Comparison of ENCODE assay signal across 21 cellular contexts in genomic region chr6:128065072-128065471, GRCh38.
"Had no signal": no experiment of that assay in that cellular context is flagged by ENCODE, and none has a peak within 500 bp of the region (broad histone marks: within the 10 kb centered on the region; RNA-seq: fewer than 3 reads in every experiment).

No MANE protein-coding gene starts in this region.

- ATAC-seq: Panc1, PC-3, SK-N-SH treated with all-trans-retinoic acid at 6 μM for 48 hours had no signal

- H3K27ac ChIP-seq: HL-60, RWPE1 had no signal

- DNase-seq: Karpas-422, KG1, MM.1S, NCI-H1092 treated with DMSO at 0.1 percent for 48 hours, NCI-H1436, NCI-H187, NCI-H2029, NCI-H2081 treated with DMSO at 0.1 percent for 48 hours, NCI-H2171, NCI-H226, NCI-H446, NCI-H510A, NCI-H524 treated with DMSO at 0.1 percent for 48 hours, NCI-H82, PC-3, SHP77, T-helper 1 cell had no signal
